Comparison of ENCODE assay signal across 27 cellular contexts in the genomic region with DNA sequence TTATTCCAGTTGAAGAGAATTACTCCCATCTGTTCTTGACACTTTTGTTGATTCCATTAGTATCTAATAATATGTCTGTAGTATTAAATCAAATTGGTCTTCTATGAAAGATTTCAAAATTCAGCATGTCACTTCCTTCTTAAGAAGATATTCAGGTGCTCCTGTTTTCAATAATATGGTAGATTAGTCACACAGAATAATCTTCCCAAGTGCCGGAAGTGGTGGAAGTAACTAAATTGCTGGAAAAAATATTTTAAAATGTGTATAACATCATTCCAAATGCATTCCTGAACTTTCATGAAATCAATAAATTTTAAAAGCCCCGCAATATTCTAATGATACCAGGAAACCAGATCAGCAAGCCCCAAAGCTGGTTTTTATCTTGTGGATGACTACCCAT.
"Had no signal": no experiment of that assay in that cellular context is flagged by ENCODE, and none has a peak within 500 bp of the region (broad histone marks: within the 10 kb centered on the region; RNA-seq: fewer than 3 reads in every experiment).

No MANE protein-coding gene starts in this region.

- H3K36me3 ChIP-seq: MG63 had no signal

- DNase-seq: MG63, MM.1S, MV-4-11, NCI-H1048, NCI-H1092, NCI-H1092 treated with DMSO at 0.1 percent for 48 hours, NCI-H1105, NCI-H1105 treated with DMSO at 0.1 percent for 48 hours, NCI-H1417 treated with DMSO at 0.1 percent for 48 hours, NCI-H1436, NCI-H1436 treated with DMSO at 0.1 percent for 48 hours, NCI-H1694, NCI-H1694 treated with DMSO at 0.1 percent for 48 hours, NCI-H187, NCI-H187 treated with DMSO at 0.1 percent for 48 hours, NCI-H1930, NCI-H2029 treated with DMSO at 0.1 percent for 48 hours, NCI-H2081, NCI-H2081 treated with DMSO at 0.1 percent for 48 hours, NCI-H2107, NCI-H2171, NCI-H2227 treated with DMSO at 0.1 percent for 48 hours, NCI-H345, NCI-H446, NCI-H446 treated with DMSO at 0.1 percent for 48 hours, NCI-H510A, NCI-H510A treated with DMSO at 0.1 percent for 48 hours had no signal

- H3K4me3 ChIP-seq: MG63 had no signal

- H3K27me3 ChIP-seq: MG63 had no signal

- H3K9me3 ChIP-seq: MG63 had no signal
